29 cellular contexts compared by ENCODE assay signal in the genomic region with DNA sequence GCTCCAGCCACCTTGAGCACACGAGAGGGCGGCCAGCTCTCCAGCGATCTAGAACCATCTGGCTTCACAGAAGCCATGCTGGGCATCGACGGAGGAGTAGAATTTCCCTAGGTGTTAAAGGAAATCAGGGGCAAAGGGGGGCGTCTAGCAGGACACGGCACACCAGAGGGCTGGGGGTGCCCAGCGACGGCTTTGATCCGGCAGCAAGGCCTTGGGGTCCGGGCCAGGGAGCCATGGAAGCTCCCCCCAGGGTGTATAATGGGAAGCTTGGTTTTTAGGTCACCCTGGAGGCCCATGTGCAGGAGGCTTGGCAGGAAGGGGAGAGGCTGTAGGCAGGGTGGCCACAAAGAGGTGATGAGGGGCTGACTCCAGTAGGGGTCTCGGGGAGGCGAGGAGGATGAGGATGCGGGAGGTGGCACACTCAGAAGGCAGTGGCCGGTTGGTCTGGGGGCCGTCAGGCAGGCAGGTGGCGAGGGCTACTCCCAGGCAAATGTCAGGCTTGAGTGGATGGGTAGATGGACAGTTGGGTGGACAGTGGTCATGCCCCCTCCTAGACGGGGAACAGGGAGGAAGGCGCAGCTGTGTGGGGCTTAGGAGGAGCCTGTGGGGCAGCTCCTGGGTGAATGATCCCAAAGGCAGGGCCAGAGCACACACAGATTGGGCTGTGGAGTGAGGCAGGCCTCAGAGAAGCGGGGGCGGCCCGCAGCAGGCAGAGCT. TPM values are rescaled to one million over a fixed set of nuclear protein-coding genes. Genes with fewer than 3 reads are reported as not detected.
DNase-seq lines count a peak whose midpoint lies in the region; ATAC-seq and TF ChIP-seq lines count a peak whose summit lies in the region.
"Had no signal": no experiment of that assay in that cellular context is flagged by ENCODE, and none has a peak within 500 bp of the region (broad histone marks: within the 10 kb centered on the region; RNA-seq: fewer than 3 reads in every experiment).

No MANE protein-coding gene starts in this region.

- H4K20me1 ChIP-seq in HCT116 (ENCODE audit: insufficient read depth) = no peaks in the 10 kb centered on the region

- H2BK120ac ChIP-seq in trophoblast cell (ENCODE audit: insufficient read depth, low read length, poor library complexity) = peak overlapping the region; percentile 65

- H3K27ac Mint-ChIP-seq in glutamatergic neuron (ENCODE audit: unreplicated experiment) = peak overlapping the region; percentile 81
- H3K27ac Mint-ChIP-seq: CD4-positive, alpha-beta T cell; stimulated activated effector memory CD8-positive, alpha-beta T cell treated with anti-CD3 and anti-CD28 coated beads, Interleukin-12 subunit alpha, Interleukin-12 subunit beta, amount 100 ng/mL, for 72 hours had no signal

- intact Hi-C loops in HCT116 (cut with micrococcal nuclease) = no loop called here

- H2BK5ac ChIP-seq in trophoblast cell (ENCODE audit: low read depth, low read length, poor library complexity) = peak overlapping the region; percentile 58

- H4K8ac ChIP-seq in trophoblast cell (ENCODE audit: low read depth, low read length) = peak overlapping the region; percentile 24

- H3K9ac ChIP-seq in HCT116 (ENCODE audit: low read length) (no peak overlapping the region), adipocyte (ENCODE audit: low read length) (peak overlapping the region; percentile 49), trophoblast cell (ENCODE audit: low read length) (no peak overlapping the region)

- no peak for ATAC-seq in HCT116
- ATAC-seq in GM21526 (IDR thresholded peaks at IDR 0.05; ENCODE audit: low FRiP score, unreplicated experiment) = no peak
- no peak for ATAC-seq in GM21360 (IDR thresholded peaks at IDR 0.05; ENCODE audit: unreplicated experiment)
- ATAC-seq in GM19467 (IDR thresholded peaks at IDR 0.05; ENCODE audit: unreplicated experiment) = no peak
- ATAC-seq: stimulated activated effector memory CD8-positive, alpha-beta T cell treated with anti-CD3 and anti-CD28 coated beads, Interleukin-12 subunit alpha, Interleukin-12 subunit beta, amount 100 ng/mL, for 72 hours had no signal

- peaks cover 29% of the 10 kb centered on the region for H3K4me1 Mint-ChIP-seq in glutamatergic neuron (ENCODE audit: low read depth, unreplicated experiment)

- no TSS peak for BruUV-seq in HCT116 (replicated peaks; lab: Mats Ljungman, UMichigan)

- H3K4me2 ChIP-seq in HCT116 (ENCODE audit: low read length) (peak overlapping the region; percentile 17; the same call in 1 of the 2 replicates), trophoblast cell (ENCODE audit: low read length) (no peak overlapping the region)

- peak overlapping the region; percentile 51 for H2BK12ac ChIP-seq in trophoblast cell (ENCODE audit: low read length)

- no peaks in the 10 kb centered on the region for H3K9me2 ChIP-seq in HCT116 (ENCODE audit: insufficient read depth)

- H3K36me3 Mint-ChIP-seq in glutamatergic neuron (ENCODE audit: unreplicated experiment) = no peaks in the 10 kb centered on the region

- no peak overlapping the region for H2AFZ ChIP-seq in HCT116 (ENCODE audit: low read depth, low read length, poor library complexity, severe bottlenecking)
- H2AFZ ChIP-seq in trophoblast cell (ENCODE audit: insufficient read depth, low read length, poor library complexity) = no peak overlapping the region

- H3K4me3 Mint-ChIP-seq in glutamatergic neuron (ENCODE audit: unreplicated experiment) = peak overlapping the region; percentile 63
- H3K4me3 Mint-ChIP-seq: CD4-positive, alpha-beta T cell; stimulated activated effector memory CD8-positive, alpha-beta T cell treated with anti-CD3 and anti-CD28 coated beads, Interleukin-12 subunit alpha, Interleukin-12 subunit beta, amount 100 ng/mL, for 72 hours had no signal

- CTCF ChIA-PET in HCT116 (lab: Charles Lee) = interaction anchor here (1.2 kb wide), 1 partner anchor 44 kb away, joined by 3 read pairs; no protein-coding TSS in a partner anchor

- H3K79me1 ChIP-seq in trophoblast cell (ENCODE audit: low read length) = peaks cover 19% of the 10 kb centered on the region

- TF ChIP-seq POLR2A in HCT116 (IDR thresholded peaks at IDR 0.05; ENCODE audit: borderline replicate concordance, extremely low read depth, insufficient read depth, insufficient read length) = no peak

- H3K4me3 ChIP-seq in HCT116 (replicated peaks in 1 of 2; ENCODE audit: low read depth in 1 of 2, low read length in 2 of 2) (no peak overlapping the region), adipocyte (ENCODE audit: low read length) (no peak overlapping the region), trophoblast cell (ENCODE audit: low read depth, low read length) (no peak overlapping the region)
- H3K4me3 ChIP-seq: MG63, mucosa of descending colon, skin epidermis, testis had no signal

- peaks cover 8% of the 10 kb centered on the region for H3K27me3 Mint-ChIP-seq in glutamatergic neuron (ENCODE audit: unreplicated experiment)
- H3K27me3 Mint-ChIP-seq: CD4-positive, alpha-beta T cell had no signal

- peak overlapping the region; percentile 27 for H3K14ac ChIP-seq in trophoblast cell (ENCODE audit: low read length)

- H3K27ac ChIP-seq in HCT116 (ENCODE audit: low read depth, low read length) (peak overlapping the region; percentile 31; the same call in 1 of the 2 replicates), trophoblast cell (ENCODE audit: low read depth, low read length) (no peak overlapping the region)
- H3K27ac ChIP-seq: skin epidermis, testis had no signal

- peak overlapping the region; percentile 22 for H4K12ac ChIP-seq in trophoblast cell (ENCODE audit: low read depth, low read length)

- peaks cover 10 to 31% of the 10 kb centered on the region in 2 experiments; a peak in 3 of 4 replicates for H3K4me1 ChIP-seq in HCT116 (ENCODE audit: control insufficient read depth in 1 of 2, insufficient read depth in 2 of 2, low read length in 2 of 2)
- H3K4me1 ChIP-seq in adipocyte (ENCODE audit: control insufficient read depth, insufficient read depth, low read length) = peaks cover 23% of the 10 kb centered on the region
- peaks cover 13 to 25% of the 10 kb centered on the region in 2 experiments for H3K4me1 ChIP-seq in trophoblast cell (ENCODE audit: control insufficient read depth in 1 of 2, insufficient read depth in 2 of 2, low read length in 2 of 2)

- peak overlapping the region; percentile 78 for H4K91ac ChIP-seq in trophoblast cell (ENCODE audit: low read depth, low read length)

- H3K23ac ChIP-seq in trophoblast cell (ENCODE audit: low read length) = no peak overlapping the region

- peaks cover 3% of the 10 kb centered on the region for H3K9me3 Mint-ChIP-seq in glutamatergic neuron (ENCODE audit: unreplicated experiment)
- H3K9me3 Mint-ChIP-seq: CD4-positive, alpha-beta T cell; stimulated activated effector memory CD8-positive, alpha-beta T cell treated with anti-CD3 and anti-CD28 coated beads, Interleukin-12 subunit alpha, Interleukin-12 subunit beta, amount 100 ng/mL, for 72 hours had no signal

- no peak for DNase-seq in HCT116 (ENCODE audit: low read depth, low spot score)
- DNase-seq in adipocyte (ENCODE audit: low read depth) = no peak
- no peak for DNase-seq in glutamatergic neuron
- no peak for DNase-seq in trophoblast cell
- DNase-seq in NCI-H345 (lab: John Stamatoyannopoulos, UW) = no peak
- DNase-seq: activated CD4-positive, alpha-beta T cell treated with anti-CD3 and anti-CD28 coated beads for 1 hour; activated gamma-delta T cell treated with Interleukin-2 at 50 U/mL for 16 hours; activated T-cell treated with anti-CD3 and anti-CD28 coated beads, Interleukin-2, amount 50 U/mL, for 1 hour; amniotic stem cell; CD4-positive, alpha-beta T cell; NCI-H146; NCI-H2171; NCI-H526; stimulated activated CD4-positive, alpha-beta T cell treated with anti-CD3 and anti-CD28 coated beads, Interleukin-1b, Interleukin-23, amount 100 ng/mL, for 48 hours had no signal

- POLR2A ChIA-PET in HCT116 (lab: Charles Lee) = no interaction called here

- H3K9me3 ChIP-seq in HCT116 (ENCODE audit: control insufficient read depth in 1 of 2, insufficient read depth in 1 of 2, low read depth in 1 of 2, low read length in 2 of 2) = no peaks in the 10 kb centered on the region
- H3K9me3 ChIP-seq in adipocyte (ENCODE audit: control insufficient read depth, low read length) = no peaks in the 10 kb centered on the region
- H3K9me3 ChIP-seq in trophoblast cell (ENCODE audit: insufficient read depth, low read depth, low read length) = no peaks in the 10 kb centered on the region
- H3K9me3 ChIP-seq: MG63, mucosa of descending colon, testis had no signal

- peak overlapping the region; percentile 24 for H3K18ac ChIP-seq in trophoblast cell (ENCODE audit: low read length)

- H3K79me2 ChIP-seq in HCT116 (ENCODE audit: insufficient read depth, low read length) (peaks cover 6% of the 10 kb centered on the region; the same call in 1 of the 2 replicates), trophoblast cell (ENCODE audit: control insufficient read depth, insufficient read depth, low read length, poor library complexity) (peaks cover 3% of the 10 kb centered on the region)

- no CpG with 5 or more reads among the region's 22 CpGs for WGBS in trophoblast cell (ENCODE audit: extremely low coverage, insufficient coverage, insufficient read length)

- TF ChIP-seq CTCF in HCT116 (IDR thresholded peaks at IDR 0.05 in 2 of 3, conservative IDR thresholded peaks at IDR 0.05 in 1 of 3; ENCODE audit: borderline replicate concordance in 1 of 3, insufficient read depth in 1 of 3, low read depth in 2 of 3, low read length in 2 of 3) (no peak), glutamatergic neuron (IDR thresholded peaks at IDR 0.05; ENCODE audit: partially characterized antibody, unreplicated experiment) (no peak)

- H3K36me3 ChIP-seq in HCT116 (ENCODE audit: control insufficient read depth in 1 of 2, insufficient read depth in 2 of 2, low read length in 2 of 2) = peaks cover 4 to 5% of the 10 kb centered on the region in 2 experiments; a peak in 3 of 4 replicates
- peaks cover 13% of the 10 kb centered on the region for H3K36me3 ChIP-seq in adipocyte (ENCODE audit: control insufficient read depth, insufficient read depth, low read length, severe bottlenecking)
- peaks cover 47 to 60% of the 10 kb centered on the region in 2 experiments for H3K36me3 ChIP-seq in trophoblast cell (ENCODE audit: control insufficient read depth in 1 of 2, insufficient read depth in 2 of 2, low read length in 2 of 2)

- H3K27me3 ChIP-seq in HCT116 (ENCODE audit: insufficient read depth, low read length) = no peaks in the 10 kb centered on the region
- no peaks in the 10 kb centered on the region for H3K27me3 ChIP-seq in adipocyte (replicated peaks; ENCODE audit: control insufficient read depth, insufficient read depth, low read length)
- no peaks in the 10 kb centered on the region for H3K27me3 ChIP-seq in trophoblast cell (ENCODE audit: insufficient read depth, low read length)
- H3K27me3 ChIP-seq: MG63, testis had no signal

- peak overlapping the region; percentile 53 for H3K4ac ChIP-seq in trophoblast cell (ENCODE audit: low read depth, low read length)

- RAD21 ChIA-PET in HCT116 (lab: Charles Lee; ENCODE audit: low non-redundant PET in 1 of 2, low total read pairs in 2 of 2, uncharacterized antibody in 2 of 2, unreplicated experiment in 2 of 2) = no interaction called here

- TF ChIP-seq RAD21 in HCT116 (IDR thresholded peaks at IDR 0.05; ENCODE audit: low read depth) = no peak

- peak overlapping the region; percentile 13 for H2AK5ac ChIP-seq in trophoblast cell (ENCODE audit: low read length)

RNA-seq across cellular contexts. Expression of a gene that starts 5.6 kb away (rescaled TPM):
- total RNA-seq in HCT116 (2021; ENCODE audit: unreplicated experiment) (27.5 TPM), glutamatergic neuron (ENCODE audit: unreplicated experiment) (105 TPM)
- 19.9 and 25.4 TPM in 2 replicates for polyA plus RNA-seq in HCT116 (2012)
- polyA plus RNA-seq in trophoblast cell (2013) = 20.3 and 20.7 TPM in 2 replicates

RNA-seq across cellular contexts. Expression of a gene that starts 9.3 kb away (rescaled TPM):
- total RNA-seq in HCT116 (2021; ENCODE audit: unreplicated experiment) (2.4 TPM), glutamatergic neuron (ENCODE audit: unreplicated experiment) (2.8 TPM)
- polyA plus RNA-seq in HCT116 (2012) = 2.7 and 3.0 TPM in 2 replicates
- 0.49 and 0.67 TPM in 2 replicates for polyA plus RNA-seq in trophoblast cell (2013)
- total RNA-seq: dermis microvascular lymphatic vessel endothelial cell, pulmonary artery endothelial cell, Right ventricle myocardium inferior had no signal

RNA-seq across cellular contexts. Expression of a gene that starts 17.8 kb away (rescaled TPM):
- total RNA-seq in HCT116 (2021; ENCODE audit: unreplicated experiment) (not detected), glutamatergic neuron (ENCODE audit: unreplicated experiment) (0.17 TPM)
- polyA plus RNA-seq in HCT116 (2012) = not detected in 2 replicates
- 0.04 and 0.06 TPM in 2 replicates for polyA plus RNA-seq in trophoblast cell (2013)
- total RNA-seq: dermis microvascular lymphatic vessel endothelial cell, epithelial cell of proximal tubule, fibroblast of villous mesenchyme, G401, lower leg skin, mucosa of descending colon, pulmonary artery endothelial cell, Right ventricle myocardium inferior had no signal

RNA-seq across cellular contexts. Expression of a gene that starts 20.1 kb away (rescaled TPM):
- total RNA-seq in HCT116 (2021; ENCODE audit: unreplicated experiment) (not detected), glutamatergic neuron (ENCODE audit: unreplicated experiment) (not detected)
- not detected in 2 replicates for polyA plus RNA-seq in HCT116 (2012)
- not detected in 2 replicates for polyA plus RNA-seq in trophoblast cell (2013)
- total RNA-seq: CD4-positive, alpha-beta T cell; dermis microvascular lymphatic vessel endothelial cell; epithelial cell of proximal tubule; fibroblast of villous mesenchyme; G401; pulmonary artery endothelial cell had no signal

RNA-seq across cellular contexts. Expression of a gene that starts 25.0 kb away (rescaled TPM):
- total RNA-seq in HCT116 (2021; ENCODE audit: unreplicated experiment) (2.8 TPM), glutamatergic neuron (ENCODE audit: unreplicated experiment) (18.1 TPM)
- 3.4 and 4.5 TPM in 2 replicates for polyA plus RNA-seq in HCT116 (2012)
- 14.7 and 15.0 TPM in 2 replicates for polyA plus RNA-seq in trophoblast cell (2013)
- total RNA-seq: Right ventricle myocardium inferior had no signal
